ENCODE assay signal across 1 cellular context in genomic region chr2:30505500-30506180, GRCh38.
TF ChIP-seq lines count a peak whose summit lies in the region.

No MANE protein-coding gene starts in this region.

TF ChIP-seq in liver, 16 proteins besides CTCF, POLR2A, EP300 and RAD21 (continued from another document):
- TF ChIP-seq REST (IDR thresholded peaks at IDR 0.05): no peak
- no peak for TF ChIP-seq GABPA (IDR thresholded peaks at IDR 0.05 in 1 of 2, conservative IDR thresholded peaks at IDR 0.05 in 1 of 2)
TF ChIP-seq in liver: peak in this region for 3.
